1 cellular context compared by ENCODE assay signal in genomic region chr7:92809397-92810241, GRCh38.
A peak's percentile ranks its signal among the peaks of the same experiment; 100 is the strongest.
TF ChIP-seq lines count a peak whose summit lies in the region.

No MANE protein-coding gene starts in this region.

TF ChIP-seq in K562, 482 proteins besides CTCF, POLR2A, EP300 and RAD21 (continued from another document and continues in another):
- TF ChIP-seq, protein P1, sequence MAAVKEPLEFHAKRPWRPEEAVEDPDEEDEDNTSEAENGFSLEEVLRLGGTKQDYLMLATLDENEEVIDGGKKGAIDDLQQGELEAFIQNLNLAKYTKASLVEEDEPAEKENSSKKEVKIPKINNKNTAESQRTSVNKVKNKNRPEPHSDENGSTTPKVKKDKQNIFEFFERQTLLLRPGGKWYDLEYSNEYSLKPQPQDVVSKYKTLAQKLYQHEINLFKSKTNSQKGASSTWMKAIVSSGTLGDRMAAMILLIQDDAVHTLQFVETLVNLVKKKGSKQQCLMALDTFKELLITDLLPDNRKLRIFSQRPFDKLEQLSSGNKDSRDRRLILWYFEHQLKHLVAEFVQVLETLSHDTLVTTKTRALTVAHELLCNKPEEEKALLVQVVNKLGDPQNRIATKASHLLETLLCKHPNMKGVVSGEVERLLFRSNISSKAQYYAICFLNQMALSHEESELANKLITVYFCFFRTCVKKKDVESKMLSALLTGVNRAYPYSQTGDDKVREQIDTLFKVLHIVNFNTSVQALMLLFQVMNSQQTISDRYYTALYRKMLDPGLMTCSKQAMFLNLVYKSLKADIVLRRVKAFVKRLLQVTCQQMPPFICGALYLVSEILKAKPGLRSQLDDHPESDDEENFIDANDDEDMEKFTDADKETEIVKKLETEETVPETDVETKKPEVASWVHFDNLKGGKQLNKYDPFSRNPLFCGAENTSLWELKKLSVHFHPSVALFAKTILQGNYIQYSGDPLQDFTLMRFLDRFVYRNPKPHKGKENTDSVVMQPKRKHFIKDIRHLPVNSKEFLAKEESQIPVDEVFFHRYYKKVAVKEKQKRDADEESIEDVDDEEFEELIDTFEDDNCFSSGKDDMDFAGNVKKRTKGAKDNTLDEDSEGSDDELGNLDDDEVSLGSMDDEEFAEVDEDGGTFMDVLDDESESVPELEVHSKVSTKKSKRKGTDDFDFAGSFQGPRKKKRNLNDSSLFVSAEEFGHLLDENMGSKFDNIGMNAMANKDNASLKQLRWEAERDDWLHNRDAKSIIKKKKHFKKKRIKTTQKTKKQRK (IDR thresholded peaks at IDR 0.05; ENCODE audit: borderline replicate concordance, low read depth, low read length) = no peak
- no peak for TF ChIP-seq PHF8 (IDR thresholded peaks at IDR 0.05; ENCODE audit: borderline replicate concordance, low read length)
- no peak for TF ChIP-seq ZNF696 (CRISPR knock-in tag; conservative IDR thresholded peaks at IDR 0.05)
- TF ChIP-seq, protein P2, sequence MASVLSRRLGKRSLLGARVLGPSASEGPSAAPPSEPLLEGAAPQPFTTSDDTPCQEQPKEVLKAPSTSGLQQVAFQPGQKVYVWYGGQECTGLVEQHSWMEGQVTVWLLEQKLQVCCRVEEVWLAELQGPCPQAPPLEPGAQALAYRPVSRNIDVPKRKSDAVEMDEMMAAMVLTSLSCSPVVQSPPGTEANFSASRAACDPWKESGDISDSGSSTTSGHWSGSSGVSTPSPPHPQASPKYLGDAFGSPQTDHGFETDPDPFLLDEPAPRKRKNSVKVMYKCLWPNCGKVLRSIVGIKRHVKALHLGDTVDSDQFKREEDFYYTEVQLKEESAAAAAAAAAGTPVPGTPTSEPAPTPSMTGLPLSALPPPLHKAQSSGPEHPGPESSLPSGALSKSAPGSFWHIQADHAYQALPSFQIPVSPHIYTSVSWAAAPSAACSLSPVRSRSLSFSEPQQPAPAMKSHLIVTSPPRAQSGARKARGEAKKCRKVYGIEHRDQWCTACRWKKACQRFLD (CRISPR knock-in tag; IDR thresholded peaks at IDR 0.05) = peak; percentile 88
- TF ChIP-seq ZEB2 (IDR thresholded peaks at IDR 0.05) = peak; percentile 83
- no peak for TF ChIP-seq TSC22D4 (tag; IDR thresholded peaks at IDR 0.05)
- no peak for TF ChIP-seq ZNF146 (CRISPR knock-in tag; IDR thresholded peaks at IDR 0.05; ENCODE audit: unreplicated experiment)
- no peak for TF ChIP-seq MBD1 (CRISPR knock-in tag; IDR thresholded peaks at IDR 0.05)
- peak in 1 of 2 experiments; percentile 27; a peak in 2 of 4 replicates for TF ChIP-seq MNT (conservative IDR thresholded peaks at IDR 0.05)
- TF ChIP-seq ZNF717 (CRISPR knock-in tag; IDR thresholded peaks at IDR 0.05) = no peak
- TF ChIP-seq NEUROD1 (IDR thresholded peaks at IDR 0.05; ENCODE audit: borderline replicate concordance, low read depth, low read length, partially characterized antibody) = no peak
- no peak for TF ChIP-seq ZKSCAN1 (IDR thresholded peaks at IDR 0.05; ENCODE audit: low read depth, low read length)
- TF ChIP-seq CREB3 (tag; conservative IDR thresholded peaks at IDR 0.05; ENCODE audit: low read depth) = peak; percentile 76
- TF ChIP-seq TRIM24 (IDR thresholded peaks at IDR 0.05) = peak; percentile 89 to 94
- TF ChIP-seq CHCHD3 (CRISPR knock-in tag; IDR thresholded peaks at IDR 0.05) = no peak
- peak; percentile 43; the same call in 1 of the 2 replicates for TF ChIP-seq PYGO2 (tag; IDR thresholded peaks at IDR 0.05)
- TF ChIP-seq TBL1XR1 (IDR thresholded peaks at IDR 0.05; ENCODE audit: low read length in 2 of 2) = 0 out of 4 replicates have a peak, but pooled peaks of 1 of the 2 experiments have one; percentile 58
- no peak for TF ChIP-seq LARP7 (IDR thresholded peaks at IDR 0.05)
- peak; percentile 73; the same call in 1 of the 2 replicates for TF ChIP-seq ZNF76 (CRISPR knock-in tag; IDR thresholded peaks at IDR 0.05; ENCODE audit: borderline replicate concordance)
- no peak for TF ChIP-seq XRCC4 (IDR thresholded peaks at IDR 0.05; ENCODE audit: extremely low read depth, insufficient read depth, insufficient read length)
- TF ChIP-seq TCF3 (CRISPR knock-in tag; IDR thresholded peaks at IDR 0.05) = no peak
- TF ChIP-seq, protein P3, sequence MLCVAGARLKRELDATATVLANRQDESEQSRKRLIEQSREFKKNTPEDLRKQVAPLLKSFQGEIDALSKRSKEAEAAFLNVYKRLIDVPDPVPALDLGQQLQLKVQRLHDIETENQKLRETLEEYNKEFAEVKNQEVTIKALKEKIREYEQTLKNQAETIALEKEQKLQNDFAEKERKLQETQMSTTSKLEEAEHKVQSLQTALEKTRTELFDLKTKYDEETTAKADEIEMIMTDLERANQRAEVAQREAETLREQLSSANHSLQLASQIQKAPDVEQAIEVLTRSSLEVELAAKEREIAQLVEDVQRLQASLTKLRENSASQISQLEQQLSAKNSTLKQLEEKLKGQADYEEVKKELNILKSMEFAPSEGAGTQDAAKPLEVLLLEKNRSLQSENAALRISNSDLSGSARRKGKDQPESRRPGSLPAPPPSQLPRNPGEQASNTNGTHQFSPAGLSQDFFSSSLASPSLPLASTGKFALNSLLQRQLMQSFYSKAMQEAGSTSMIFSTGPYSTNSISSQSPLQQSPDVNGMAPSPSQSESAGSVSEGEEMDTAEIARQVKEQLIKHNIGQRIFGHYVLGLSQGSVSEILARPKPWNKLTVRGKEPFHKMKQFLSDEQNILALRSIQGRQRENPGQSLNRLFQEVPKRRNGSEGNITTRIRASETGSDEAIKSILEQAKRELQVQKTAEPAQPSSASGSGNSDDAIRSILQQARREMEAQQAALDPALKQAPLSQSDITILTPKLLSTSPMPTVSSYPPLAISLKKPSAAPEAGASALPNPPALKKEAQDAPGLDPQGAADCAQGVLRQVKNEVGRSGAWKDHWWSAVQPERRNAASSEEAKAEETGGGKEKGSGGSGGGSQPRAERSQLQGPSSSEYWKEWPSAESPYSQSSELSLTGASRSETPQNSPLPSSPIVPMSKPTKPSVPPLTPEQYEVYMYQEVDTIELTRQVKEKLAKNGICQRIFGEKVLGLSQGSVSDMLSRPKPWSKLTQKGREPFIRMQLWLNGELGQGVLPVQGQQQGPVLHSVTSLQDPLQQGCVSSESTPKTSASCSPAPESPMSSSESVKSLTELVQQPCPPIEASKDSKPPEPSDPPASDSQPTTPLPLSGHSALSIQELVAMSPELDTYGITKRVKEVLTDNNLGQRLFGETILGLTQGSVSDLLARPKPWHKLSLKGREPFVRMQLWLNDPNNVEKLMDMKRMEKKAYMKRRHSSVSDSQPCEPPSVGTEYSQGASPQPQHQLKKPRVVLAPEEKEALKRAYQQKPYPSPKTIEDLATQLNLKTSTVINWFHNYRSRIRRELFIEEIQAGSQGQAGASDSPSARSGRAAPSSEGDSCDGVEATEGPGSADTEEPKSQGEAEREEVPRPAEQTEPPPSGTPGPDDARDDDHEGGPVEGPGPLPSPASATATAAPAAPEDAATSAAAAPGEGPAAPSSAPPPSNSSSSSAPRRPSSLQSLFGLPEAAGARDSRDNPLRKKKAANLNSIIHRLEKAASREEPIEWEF (CRISPR knock-in tag; IDR thresholded peaks at IDR 0.05) = no peak
- TF ChIP-seq YY1 (IDR thresholded peaks at IDR 0.05; ENCODE audit: borderline replicate concordance in 1 of 3, control insufficient read depth in 1 of 3, extremely low read depth in 1 of 3, insufficient read depth in 3 of 3, insufficient read length in 1 of 3, insufficient replicate concordance in 2 of 3, low read depth in 1 of 3, low read length in 2 of 3) = no peak
- no peak for TF ChIP-seq BCL6 (CRISPR knock-in tag; IDR thresholded peaks at IDR 0.05)
- TF ChIP-seq ZNF695 (CRISPR knock-in tag; IDR thresholded peaks at IDR 0.05) = no peak
- no peak for TF ChIP-seq GTF3C2 (IDR thresholded peaks at IDR 0.05; ENCODE audit: borderline replicate concordance, extremely low read depth, insufficient read length)
- TF ChIP-seq TOE1 (IDR thresholded peaks at IDR 0.05; ENCODE audit: borderline replicate concordance) = no peak
- TF ChIP-seq TOE1 (CRISPR knock-in tag; IDR thresholded peaks at IDR 0.05; ENCODE audit: borderline replicate concordance, low read depth) = no peak
- TF ChIP-seq CREB5 (CRISPR knock-in tag; IDR thresholded peaks at IDR 0.05) = no peak
- TF ChIP-seq ZBTB8A (IDR thresholded peaks at IDR 0.05; ENCODE audit: partially characterized antibody) = no peak
- no peak for TF ChIP-seq ERF (CRISPR knock-in tag; IDR thresholded peaks at IDR 0.05)
- TF ChIP-seq TAF7 (tag; IDR thresholded peaks at IDR 0.05) = no peak
- peak; percentile 68 for TF ChIP-seq SPI1 (IDR thresholded peaks at IDR 0.05; ENCODE audit: borderline replicate concordance, low read depth, low read length)
- TF ChIP-seq THAP12 (CRISPR knock-in tag; IDR thresholded peaks at IDR 0.05) = no peak
- no peak for TF ChIP-seq YBX1 (IDR thresholded peaks at IDR 0.05)
- no peak for TF ChIP-seq ZNF23 (CRISPR knock-in tag; IDR thresholded peaks at IDR 0.05)
- TF ChIP-seq RUNX1 (IDR thresholded peaks at IDR 0.05; ENCODE audit: low read depth) = no peak
- no peak for TF ChIP-seq KAT7 (CRISPR knock-in tag; IDR thresholded peaks at IDR 0.05; ENCODE audit: borderline replicate concordance)
- TF ChIP-seq NCOR1 (IDR thresholded peaks at IDR 0.05) = no peak; the same call in 1 of the 2 replicates
- TF ChIP-seq COPS2 (conservative IDR thresholded peaks at IDR 0.05) = no peak
- no peak for TF ChIP-seq MYNN (IDR thresholded peaks at IDR 0.05)
- no peak for TF ChIP-seq MYNN (CRISPR knock-in tag; IDR thresholded peaks at IDR 0.05)
